In genomic region chr15:50685976-50686467, GRCh38 we compare ENCODE assay signal across 8 cellular contexts. TPM values are rescaled to one million over a fixed set of nuclear protein-coding genes. Genes with fewer than 3 reads are reported as not detected.
DNase-seq lines count a peak whose midpoint lies in the region; ATAC-seq, FAIRE-seq and TF ChIP-seq lines count a peak whose summit lies in the region.

No MANE protein-coding gene starts in this region.

- H3F3A ChIP-seq in SK-N-SH (replicated peaks; ENCODE audit: insufficient read depth): peaks cover 8% of the 10 kb centered on the region

- peak overlapping the region; percentile 98 for H3K27ac Mint-ChIP-seq in activated naive CD8-positive, alpha-beta T cell treated with anti-CD3 and anti-CD28 coated beads, Interleukin-2, amount 50 U/mL, for 24 hours

- H3K9ac ChIP-seq in SK-N-SH: peak overlapping the region; percentile 91
- peak overlapping the region; percentile 72 for H3K9ac ChIP-seq in rectal smooth muscle tissue (ENCODE audit: low read length)

- peaks cover 24% of the 10 kb centered on the region; the same call in 1 of the 2 replicates for H4K20me1 ChIP-seq in SK-N-SH (ENCODE audit: insufficient read depth)

- H3K36me3 ChIP-seq in SK-N-SH (replicated peaks in 1 of 2; ENCODE audit: control insufficient read depth in 1 of 2, insufficient read depth in 2 of 2, low read length in 1 of 2) (peaks cover 0 to 13% of the 10 kb centered on the region in 2 experiments), rectal smooth muscle tissue (ENCODE audit: control insufficient read depth, insufficient read depth, low read length) (no peaks in the 10 kb centered on the region)

- peak overlapping the region; percentile 98 for H3K4me3 Mint-ChIP-seq in activated naive CD8-positive, alpha-beta T cell treated with anti-CD3 and anti-CD28 coated beads, Interleukin-2, amount 50 U/mL, for 24 hours

- H3K27me3 Mint-ChIP-seq in activated naive CD8-positive, alpha-beta T cell treated with anti-CD3 and anti-CD28 coated beads, Interleukin-2, amount 50 U/mL, for 24 hours: no peaks in the 10 kb centered on the region

- peaks cover 64% of the 10 kb centered on the region for H3K4me1 Mint-ChIP-seq in activated naive CD8-positive, alpha-beta T cell treated with anti-CD3 and anti-CD28 coated beads, Interleukin-2, amount 50 U/mL, for 24 hours

- H3K9me3 ChIP-seq in SK-N-SH: no peaks in the 10 kb centered on the region

- intact Hi-C loops in left ventricle myocardium superior (cut with micrococcal nuclease): no loop called here

- peaks cover 33% of the 10 kb centered on the region for H3K36me3 Mint-ChIP-seq in activated naive CD8-positive, alpha-beta T cell treated with anti-CD3 and anti-CD28 coated beads, Interleukin-2, amount 50 U/mL, for 24 hours (ENCODE audit: low read depth)

- no peaks in the 10 kb centered on the region for H3K9me3 Mint-ChIP-seq in activated naive CD8-positive, alpha-beta T cell treated with anti-CD3 and anti-CD28 coated beads, Interleukin-2, amount 50 U/mL, for 24 hours

- H2AFZ ChIP-seq in SK-N-SH (ENCODE audit: low read depth): peak overlapping the region; percentile 97

- H3K4me2 ChIP-seq in SK-N-SH: peak overlapping the region; percentile 89

- H3K4me1 ChIP-seq in SK-N-SH (ENCODE audit: control insufficient read depth in 1 of 2, insufficient read depth in 2 of 2, low read depth in 1 of 2, low read length in 1 of 2) (peaks cover 6 to 15% of the 10 kb centered on the region in 2 experiments; a peak in 2 of 4 replicates), rectal smooth muscle tissue (ENCODE audit: control insufficient read depth, insufficient read depth, low read length) (peaks cover 7% of the 10 kb centered on the region)

- H3K79me2 ChIP-seq in SK-N-SH (ENCODE audit: insufficient read depth): peaks cover 54% of the 10 kb centered on the region

- DNase-seq in DMS79 (lab: John Stamatoyannopoulos, UW): peak; percentile 7
- DNase-seq in HTR-8/SVneo (ENCODE audit: insufficient read length, low spot score): peak; percentile 20
- peak; percentile 70 for DNase-seq in SK-N-SH
- peak; percentile 77 for DNase-seq in activated naive CD8-positive, alpha-beta T cell treated with anti-CD3 and anti-CD28 coated beads, Interleukin-2, amount 50 U/mL, for 24 hours
- peak; percentile 84 for DNase-seq in left ventricle myocardium superior
- no peak for DNase-seq in NCI-H128 (lab: John Stamatoyannopoulos, UW; ENCODE audit: unreplicated experiment)

- TF ChIP-seq CTCF in SK-N-SH (IDR thresholded peaks at IDR 0.05): no peak

- no peak for TF ChIP-seq RAD21 in SK-N-SH (IDR thresholded peaks at IDR 0.05; ENCODE audit: low read length)

- ATAC-seq in GM21390 (IDR thresholded peaks at IDR 0.05; ENCODE audit: unreplicated experiment): peak; percentile 53
- peak; percentile 83 for ATAC-seq in activated naive CD8-positive, alpha-beta T cell treated with anti-CD3 and anti-CD28 coated beads, Interleukin-2, amount 50 U/mL, for 24 hours
- peak; percentile 85 for ATAC-seq in left ventricle myocardium superior

- H3K4me3 ChIP-seq in SK-N-SH (ENCODE audit: low read depth in 2 of 2, low read length in 1 of 2): peak overlapping the region; percentile 72 to 90
- peak overlapping the region; percentile 98 for H3K4me3 ChIP-seq in rectal smooth muscle tissue (ENCODE audit: low read length)

- FAIRE-seq in HTR-8/SVneo (lab: Jason Lieb, UNC): no peak

- H3K9me2 ChIP-seq in SK-N-SH: no peaks in the 10 kb centered on the region

- H3K27me3 ChIP-seq in SK-N-SH (ENCODE audit: insufficient read depth) (no peaks in the 10 kb centered on the region), rectal smooth muscle tissue (ENCODE audit: control insufficient read depth, insufficient read depth, low read length) (no peaks in the 10 kb centered on the region)

- 1% methylated on average over 21 of the region's 30 CpGs for whole genome bisulfite sequencing in SK-N-SH (ENCODE audit: low lambda C conversion rate)

- no peak for TF ChIP-seq EP300 in SK-N-SH (IDR thresholded peaks at IDR 0.05; ENCODE audit: borderline replicate concordance in 1 of 2, low read depth in 1 of 2, low read length in 1 of 2)

- peak overlapping the region; percentile 86 to 92 for H3K27ac ChIP-seq in SK-N-SH (ENCODE audit: low read depth in 2 of 2, low read length in 1 of 2)
- H3K27ac ChIP-seq in rectal smooth muscle tissue (ENCODE audit: low read depth, low read length): peak overlapping the region; percentile 91

- CTCF ChIA-PET in SK-N-SH (lab: Yijun Ruan, JAX): interaction anchor here (1.5 to 3.6 kb wide), 2 partner anchors 191 to 223 kb away, joined by 3 to 10 read pairs; no protein-coding TSS in a partner anchor

- POLR2A ChIA-PET in SK-N-SH (lab: Yijun Ruan, JAX): no interaction called here

TF ChIP-seq in SK-N-SH, 30 proteins besides CTCF, POLR2A, EP300 and RAD21:
- TF ChIP-seq YY1 (IDR thresholded peaks at IDR 0.05; ENCODE audit: low read depth): no peak
- TF ChIP-seq SIN3A (IDR thresholded peaks at IDR 0.05; ENCODE audit: borderline replicate concordance, low read depth, low read length): no peak
- TF ChIP-seq FOXM1 (IDR thresholded peaks at IDR 0.05; ENCODE audit: low read depth): no peak
- TF ChIP-seq USF2 (IDR thresholded peaks at IDR 0.05; ENCODE audit: borderline replicate concordance, low read depth, low read length): no peak
- TF ChIP-seq SMC3 (IDR thresholded peaks at IDR 0.05; ENCODE audit: low read depth, low read length): 0 out of 2 replicates have a peak, but pooled peaks have one; percentile 10
- no peak for TF ChIP-seq TCF12 (IDR thresholded peaks at IDR 0.05)
- TF ChIP-seq MXI1 (IDR thresholded peaks at IDR 0.05; ENCODE audit: low read depth, low read length): 0 out of 2 replicates have a peak, but pooled peaks have one; percentile 46
- peak; percentile 25; the same call in 1 of the 2 replicates for TF ChIP-seq FOXJ3 (CRISPR knock-in tag; IDR thresholded peaks at IDR 0.05)
TF ChIP-seq in SK-N-SH: peak in this region for 3.

RNA-seq across cellular contexts. Expression of gene TRPM7, which starts 0.6 kb away (rescaled TPM):
- polyA plus RNA-seq in SK-N-SH (2012; rRNA removed): 5.1 and 7.9 TPM in 2 replicates
- 8.0 and 9.2 TPM in 2 replicates for polyA plus RNA-seq in SK-N-SH (2012; cell fraction: cytosol; rRNA removed)
- polyA plus RNA-seq in SK-N-SH (2012; cell fraction: nucleus; rRNA removed): 5.4 and 12.5 TPM in 2 replicates
- total RNA-seq in left ventricle myocardium superior: 31.4 TPM
